Comparison of ENCODE assay signal across 8 cellular contexts in the genomic region with DNA sequence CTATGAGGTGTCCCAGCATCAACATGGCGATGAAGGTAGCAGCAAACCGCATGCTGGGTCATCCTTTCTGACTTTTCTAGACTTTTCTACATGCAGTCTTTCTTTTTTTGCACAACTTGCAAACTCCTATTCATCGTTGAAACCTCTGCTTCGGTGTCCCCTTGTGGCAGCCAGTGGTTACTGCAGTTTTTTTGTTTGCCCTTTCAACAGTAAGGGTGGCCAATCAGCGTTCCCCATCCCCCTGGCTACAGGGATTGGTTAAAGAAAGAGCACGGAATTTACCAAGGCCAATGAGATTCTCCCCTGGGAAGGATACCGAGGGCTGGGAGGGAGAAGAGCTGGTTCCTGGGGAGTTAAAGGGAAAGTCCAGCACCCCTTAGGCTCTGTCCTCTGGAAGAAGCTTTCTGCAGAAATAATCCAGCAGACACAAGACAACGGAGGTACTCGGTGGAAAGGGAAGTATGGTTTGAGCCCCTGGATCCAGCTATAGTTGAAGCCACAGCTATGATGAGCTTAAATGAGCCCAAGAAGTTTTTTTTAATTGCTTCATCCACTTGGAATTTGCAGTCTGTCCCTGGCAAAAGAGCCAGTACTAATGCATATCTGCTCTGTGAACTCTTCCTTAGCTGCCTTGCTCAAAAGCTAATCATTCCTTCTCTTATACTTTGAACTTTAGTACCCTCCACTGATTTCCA. TPM values are rescaled to one million over a fixed set of nuclear protein-coding genes. Genes with fewer than 3 reads are reported as not detected.
A peak's percentile ranks its signal among the peaks of the same experiment; 100 is the strongest.
DNase-seq lines count a peak whose midpoint lies in the region; ATAC-seq and TF ChIP-seq lines count a peak whose summit lies in the region.

No MANE protein-coding gene starts in this region.

- no peak for TF ChIP-seq EP300 in ovary (IDR thresholded peaks at IDR 0.05)

- peak overlapping the region; percentile 65 for H3K4me3 Mint-ChIP-seq in activated naive CD8-positive, alpha-beta T cell treated with anti-CD3 and anti-CD28 coated beads for 36 hours

- H3K4me1 ChIP-seq in ovary (ENCODE audit: insufficient read depth) (peaks cover 4% of the 10 kb centered on the region), tibial artery (peaks cover 0 to 20% (median 12%) of the 10 kb centered on the region in 4 donors)

- ATAC-seq in HG02571 (IDR thresholded peaks at IDR 0.05; ENCODE audit: unreplicated experiment) = peak; percentile 84

- H3K36me3 ChIP-seq in SK-N-MC (ENCODE audit: insufficient read depth, low read length) (no peaks in the 10 kb centered on the region), ovary (no peaks in the 10 kb centered on the region), tibial artery (no peaks in the 10 kb centered on the region)

- H3K9me3 ChIP-seq in SK-N-MC (ENCODE audit: low read depth, low read length) (no peaks in the 10 kb centered on the region), ovary (no peaks in the 10 kb centered on the region), tibial artery (no peaks in the 10 kb centered on the region)

- H3K4me3 ChIP-seq in SK-N-MC = peak overlapping the region; percentile 77
- no peak overlapping the region for H3K4me3 ChIP-seq in ovary
- peak overlapping the region; percentile 3 to 31 for H3K4me3 ChIP-seq in tibial artery

- H3K27ac ChIP-seq in SK-N-MC = no peak overlapping the region; the same call in 1 of the 2 replicates
- H3K27ac ChIP-seq in ovary = peak overlapping the region in 1 of 2 donors; percentile 13
- peak overlapping the region; percentile 45 to 60 for H3K27ac ChIP-seq in tibial artery

- H3K4me1 Mint-ChIP-seq in activated naive CD8-positive, alpha-beta T cell treated with anti-CD3 and anti-CD28 coated beads for 36 hours = peaks cover 16% of the 10 kb centered on the region

- intact Hi-C loops in head of caudate nucleus (cut with DNase I) (loop anchor here (2.0 kb wide), 1 partner anchor 50 kb away; no protein-coding TSS in a partner anchor), ovary (cut with DNase I) (loop anchor here in 3 of 4 donors (5.0 kb wide), 4 partner anchors 51 to 136 kb away; a partner anchor contains a TSS), tibial artery (cut with DNase I; ENCODE audit: low total_unique reads) (no loop called here)

- H3K27ac Mint-ChIP-seq in activated naive CD8-positive, alpha-beta T cell treated with anti-CD3 and anti-CD28 coated beads for 36 hours = peak overlapping the region; percentile 37

- no peaks in the 10 kb centered on the region for H3K9me3 Mint-ChIP-seq in activated naive CD8-positive, alpha-beta T cell treated with anti-CD3 and anti-CD28 coated beads for 36 hours

- TF ChIP-seq CTCF in ovary (IDR thresholded peaks at IDR 0.05) (peak; percentile 55 to 99 (median 97)), tibial artery (IDR thresholded peaks at IDR 0.05) (peak; percentile 85 to 99)

- no peak for TF ChIP-seq POLR2A in ovary (IDR thresholded peaks at IDR 0.05)

- 4 to 5% (median 4%) methylated on average over 9 of the region's 9 CpGs for WGBS in ovary, 3 donors

- no peaks in the 10 kb centered on the region for H3K36me3 Mint-ChIP-seq in activated naive CD8-positive, alpha-beta T cell treated with anti-CD3 and anti-CD28 coated beads for 36 hours

- H3K27me3 ChIP-seq in ovary (no peaks in the 10 kb centered on the region), tibial artery (no peaks in the 10 kb centered on the region)

- H3K27me3 Mint-ChIP-seq in activated naive CD8-positive, alpha-beta T cell treated with anti-CD3 and anti-CD28 coated beads for 36 hours = no peaks in the 10 kb centered on the region

- H3K9ac ChIP-seq in SK-N-MC (ENCODE audit: insufficient read length) = peak overlapping the region; percentile 56

- DNase-seq in GM04503 (ENCODE audit: low read depth) = peak; percentile 96
- DNase-seq in NCI-H1048 (lab: John Stamatoyannopoulos, UW) = peak; percentile 93
- peak; percentile 95 for DNase-seq in SK-N-MC (ENCODE audit: low read depth, low spot score)
- DNase-seq in activated naive CD8-positive, alpha-beta T cell treated with anti-CD3 and anti-CD28 coated beads for 36 hours = peak; percentile 85
- peak; percentile 78 to 98 (median 94) for DNase-seq in head of caudate nucleus
- DNase-seq in ovary = peak; percentile 86 to 95 (median 89)
- peak; percentile 96 to 99 for DNase-seq in tibial artery

RNA-seq across cellular contexts. Expression of a gene that starts 5.6 kb away (rescaled TPM):
- total RNA-seq in activated naive CD8-positive, alpha-beta T cell treated with anti-CD3 and anti-CD28 coated beads for 36 hours = 100 to 1,000 TPM; 419 to 435 TPM
- 100 to 1,000 TPM in 1 of 7 donors, 10 to 100 TPM in 6; 45.0 to 121 (median 77.3) TPM for total RNA-seq in ovary
- polyA plus RNA-seq in ovary = 10 to 100 TPM; 38.3 to 66.0 TPM

RNA-seq across cellular contexts. Expression of a gene that starts 11.9 kb away (rescaled TPM):
- total RNA-seq in activated naive CD8-positive, alpha-beta T cell treated with anti-CD3 and anti-CD28 coated beads for 36 hours = 10 to 100 TPM; 15.7 to 17.8 TPM
- total RNA-seq in ovary = 10 to 100 TPM in 6 of 7 donors, 1 to 10 TPM in 1; 9.3 to 64.5 (median 50.3) TPM
- 10 to 100 TPM; 13.8 to 16.9 TPM for polyA plus RNA-seq in ovary

RNA-seq across cellular contexts. Expression of a gene that starts 47.1 kb away (rescaled TPM):
- 100 to 1,000 TPM; 379 to 398 TPM for total RNA-seq in activated naive CD8-positive, alpha-beta T cell treated with anti-CD3 and anti-CD28 coated beads for 36 hours
- 1,000 to 10,000 TPM in 2 of 7 donors, 100 to 1,000 TPM in 5; 163 to 1,260 (median 581) TPM for total RNA-seq in ovary
- 100 to 1,000 TPM in 1 of 2 donors, 10 to 100 TPM in 1; 95.2 to 301 TPM for polyA plus RNA-seq in ovary

RNA-seq across cellular contexts. Expression of a gene that starts 54.2 kb away (rescaled TPM):
- total RNA-seq in activated naive CD8-positive, alpha-beta T cell treated with anti-CD3 and anti-CD28 coated beads for 36 hours = under 1 TPM; 0.29 to 0.32 TPM
- 10 to 100 TPM in 5 of 7 donors, 1 to 10 TPM in 2; 6.0 to 18.4 (median 11.7) TPM for total RNA-seq in ovary
- 1 to 10 TPM; 2.5 to 9.3 TPM for polyA plus RNA-seq in ovary

RNA-seq across cellular contexts. Expression of a gene that starts 57.5 kb away (rescaled TPM):
- not detected for total RNA-seq in activated naive CD8-positive, alpha-beta T cell treated with anti-CD3 and anti-CD28 coated beads for 36 hours
- total RNA-seq in ovary = 10 to 100 TPM in 2 of 7 donors, 1 to 10 TPM in 5; 1.5 to 20.9 (median 3.7) TPM
- polyA plus RNA-seq in ovary = 1 to 10 TPM in 1 of 2 donors, under 1 TPM in 1; 0.67 to 2.7 TPM
